ENCODE assay signal across 37 cellular contexts in the genomic region with DNA sequence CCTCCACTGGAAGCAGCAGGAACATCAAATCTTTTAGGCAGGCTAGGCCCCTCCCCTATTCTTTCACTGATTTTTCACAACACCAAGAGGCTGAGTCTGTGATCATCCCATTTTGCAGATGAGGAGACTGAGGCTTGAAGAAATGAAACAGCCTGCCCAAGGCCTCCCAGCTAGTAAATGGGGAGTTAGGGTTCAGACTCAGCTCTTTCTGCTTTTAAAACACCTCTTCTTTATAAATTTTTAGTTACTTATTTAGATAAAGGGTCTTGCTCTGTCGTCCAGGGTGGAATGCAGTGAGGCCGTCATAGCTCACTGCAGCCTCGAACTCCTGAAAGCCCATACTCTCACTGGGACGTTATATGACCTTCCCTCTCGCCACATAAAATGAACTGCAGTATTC.
A peak's percentile ranks its signal among the peaks of the same experiment; 100 is the strongest.
DNase-seq lines count a peak whose midpoint lies in the region; ATAC-seq, FAIRE-seq and TF ChIP-seq lines count a peak whose summit lies in the region.
"Had no signal": no experiment of that assay in that cellular context is flagged by ENCODE, and none has a peak within 500 bp of the region (broad histone marks: within the 10 kb centered on the region; RNA-seq: fewer than 3 reads in every experiment).

No MANE protein-coding gene starts in this region.

- H3K4me3 Mint-ChIP-seq in nephron progenitor cell = no peak overlapping the region
- H3K4me3 Mint-ChIP-seq in activated T-helper 1 cell treated with anti-CD3 and anti-CD28 coated beads, Interleukin-12 subunit alpha, Interleukin-12 subunit beta, Interleukin-2, Interleukin-4 antibody, amounts not matched to agents 30 ng/mL and 10 ng/mL and 1 ng/mL, durations not matched to agents 14 hours and 24 hours and 36 hours = no peak overlapping the region
- H3K4me3 Mint-ChIP-seq: B cell; CD14-positive monocyte; CD4-positive, alpha-beta memory T cell; CD4-positive, alpha-beta T cell; CD4-positive, CD25-positive, alpha-beta regulatory T cell; CD8-positive, alpha-beta memory T cell; CD8-positive, alpha-beta T cell had no signal

- H3K4me1 ChIP-seq in HepG2 (ENCODE audit: insufficient read depth, low read length) (peaks cover 20% of the 10 kb centered on the region), right lobe of liver (peaks cover 0 to 5% (median 2%) of the 10 kb centered on the region in 4 donors), SJCRH30 (peaks cover 41% of the 10 kb centered on the region), K562 (replicated peaks in 1 of 2; ENCODE audit: control insufficient read depth in 2 of 2, insufficient read depth in 2 of 2, low read length in 2 of 2) (peaks cover 31 to 37% of the 10 kb centered on the region in 2 experiments)
- H3K4me1 ChIP-seq: Caco-2 had no signal

- H2AFZ ChIP-seq in HepG2 (ENCODE audit: low read length) = no peak overlapping the region
- H2AFZ ChIP-seq in K562 (ENCODE audit: low read depth, low read length) = no peak overlapping the region

- H3K36me3 ChIP-seq in HepG2 (replicated peaks in 1 of 2; ENCODE audit: control insufficient read depth in 1 of 2, insufficient read depth in 2 of 2, low read length in 2 of 2) (no peaks in the 10 kb centered on the region), right lobe of liver (no peaks in the 10 kb centered on the region), SJCRH30 (peaks cover 6% of the 10 kb centered on the region), K562 (ENCODE audit: control insufficient read depth, insufficient read depth, low read length) (no peaks in the 10 kb centered on the region), MG63 (no peaks in the 10 kb centered on the region)
- H3K36me3 ChIP-seq: BE2C; BLaER1; BLaER1 treated with 17β-estradiol and CSF1 and Interleukin-3, amounts not matched to agents 10 nM and 100 nM had no signal

- no peaks in the 10 kb centered on the region for H3K9me1 ChIP-seq in K562 (ENCODE audit: control insufficient read depth, insufficient read depth, low read length)

- H3K9ac ChIP-seq in HepG2 (ENCODE audit: insufficient read depth, low read depth, low read length) (no peak overlapping the region), K562 (ENCODE audit: insufficient read depth in 1 of 2, low read depth in 2 of 2, low read length in 2 of 2) (no peak overlapping the region)
- H3K9ac ChIP-seq: BLaER1; BLaER1 treated with 17β-estradiol and CSF1 and Interleukin-3, amounts not matched to agents 10 nM and 100 nM had no signal

- no peak for TF ChIP-seq RAD21 in HepG2 (CRISPR knock-in tag; IDR thresholded peaks at IDR 0.05)
- TF ChIP-seq RAD21 in K562 (CRISPR knock-in tag; conservative IDR thresholded peaks at IDR 0.05 in 1 of 2, IDR thresholded peaks at IDR 0.05 in 1 of 2) = no peak

- no peak for ATAC-seq in HepG2
- no peak for ATAC-seq in right lobe of liver
- ATAC-seq in K562 = no peak
- ATAC-seq: A549; CD8-positive, alpha-beta T cell had no signal

- FAIRE-seq in HepG2 (lab: Jason Lieb, UNC) (no peak), K562 (lab: Jason Lieb, UNC) (no peak)
- FAIRE-seq: A204.1, A549, D721Med had no signal

- H3K79me2 ChIP-seq in HepG2 (ENCODE audit: insufficient read depth, low read length) (no peaks in the 10 kb centered on the region), K562 (ENCODE audit: control insufficient read depth, insufficient read depth, low read length) (no peaks in the 10 kb centered on the region)

- peaks cover 38% of the 10 kb centered on the region for H3K4me1 Mint-ChIP-seq in nephron progenitor cell
- H3K4me1 Mint-ChIP-seq in activated T-helper 1 cell treated with anti-CD3 and anti-CD28 coated beads, Interleukin-12 subunit alpha, Interleukin-12 subunit beta, Interleukin-2, Interleukin-4 antibody, amounts not matched to agents 30 ng/mL and 10 ng/mL and 1 ng/mL, durations not matched to agents 14 hours and 24 hours and 36 hours (ENCODE audit: low read depth) = peaks cover 14% of the 10 kb centered on the region
- H3K4me1 Mint-ChIP-seq: B cell had no signal

- TF ChIP-seq CTCF in HepG2 (CRISPR knock-in tag; IDR thresholded peaks at IDR 0.05) (no peak), right lobe of liver (IDR thresholded peaks at IDR 0.05) (no peak), K562 (IDR thresholded peaks at IDR 0.05 in 2 of 3, conservative IDR thresholded peaks at IDR 0.05 in 1 of 3; ENCODE audit: insufficient read depth in 2 of 3, low read depth in 1 of 3, low read length in 3 of 3) (no peak), nephron progenitor cell (IDR thresholded peaks at IDR 0.05) (no peak), GM10266 (IDR thresholded peaks at IDR 0.05; ENCODE audit: control insufficient read depth, insufficient read depth, low read depth, missing control alignments) (no peak)

- no peaks in the 10 kb centered on the region for H3K27me3 ChIP-seq in HepG2 (ENCODE audit: control insufficient read depth in 1 of 2, insufficient read depth in 2 of 2, low read length in 2 of 2)
- no peaks in the 10 kb centered on the region for H3K27me3 ChIP-seq in right lobe of liver
- H3K27me3 ChIP-seq in SJCRH30 = no peaks in the 10 kb centered on the region
- H3K27me3 ChIP-seq in K562 (ENCODE audit: control insufficient read depth in 2 of 2, insufficient read depth in 2 of 2, low read length in 2 of 2) = no peaks in the 10 kb centered on the region
- H3K27me3 ChIP-seq in MG63 = no peaks in the 10 kb centered on the region
- H3K27me3 ChIP-seq: BE2C; BLaER1; BLaER1 treated with 17β-estradiol and CSF1 and Interleukin-3, amounts not matched to agents 10 nM and 100 nM had no signal

- intact Hi-C loops in HepG2 (cut with micrococcal nuclease; ENCODE audit: unreplicated experiment) = no loop called here
- intact Hi-C loops in right lobe of liver (cut with DNase I) = no loop called here
- intact Hi-C loops in K562 (cut with micrococcal nuclease) = no loop called here
- intact Hi-C loops in activated T-helper 1 cell treated with anti-CD3 and anti-CD28 coated beads, Interleukin-12 subunit alpha, Interleukin-12 subunit beta, Interleukin-2, Interleukin-4 antibody, amounts not matched to agents 30 ng/mL and 10 ng/mL and 1 ng/mL, durations not matched to agents 14 hours and 24 hours and 36 hours (cut with micrococcal nuclease) = no loop called here

- H3K9me3 ChIP-seq in HepG2 (ENCODE audit: low read length) (no peaks in the 10 kb centered on the region), right lobe of liver (no peaks in the 10 kb centered on the region), SJCRH30 (replicated peaks) (no peaks in the 10 kb centered on the region), K562 (replicated peaks; ENCODE audit: control insufficient read depth, insufficient read depth, low read depth, low read length) (no peaks in the 10 kb centered on the region), MG63 (no peaks in the 10 kb centered on the region)
- H3K9me3 ChIP-seq: A549; BE2C; BLaER1; BLaER1 treated with 17β-estradiol and CSF1 and Interleukin-3, amounts not matched to agents 10 nM and 100 nM; Caco-2 had no signal

- TF ChIP-seq EP300 in HepG2 (IDR thresholded peaks at IDR 0.05; ENCODE audit: low read depth in 2 of 2, low read length in 2 of 2) (no peak), HepG2 (CRISPR knock-in tag; IDR thresholded peaks at IDR 0.05; ENCODE audit: borderline replicate concordance) (no peak), K562 (IDR thresholded peaks at IDR 0.05; ENCODE audit: low read length) (no peak)

- WGBS in HepG2 (ENCODE audit: low lambda C conversion rate) = 76% methylated on average over 5 of the region's 5 CpGs
- WGBS in right lobe of liver (ENCODE audit: insufficient coverage, low coverage, low lambda C conversion rate, missing lambda C conversion rate) = 91% methylated on average over 5 of the region's 5 CpGs
- 94% methylated on average over 5 of the region's 5 CpGs for WGBS in K562 (ENCODE audit: insufficient coverage, low coverage, missing lambda C conversion rate)

- no peaks in the 10 kb centered on the region for H3K9me3 Mint-ChIP-seq in nephron progenitor cell
- H3K9me3 Mint-ChIP-seq in activated T-helper 1 cell treated with anti-CD3 and anti-CD28 coated beads, Interleukin-12 subunit alpha, Interleukin-12 subunit beta, Interleukin-2, Interleukin-4 antibody, amounts not matched to agents 30 ng/mL and 10 ng/mL and 1 ng/mL, durations not matched to agents 14 hours and 24 hours and 36 hours = no peaks in the 10 kb centered on the region
- H3K9me3 Mint-ChIP-seq: CD14-positive monocyte; CD4-positive, alpha-beta memory T cell; CD4-positive, alpha-beta T cell; CD4-positive, CD25-positive, alpha-beta regulatory T cell; CD8-positive, alpha-beta memory T cell; CD8-positive, alpha-beta T cell had no signal

- no peak overlapping the region for H3K4me3 ChIP-seq in HepG2 (replicated peaks in 1 of 3; ENCODE audit: insufficient read depth in 1 of 3, low read depth in 2 of 3, low read length in 3 of 3)
- H3K4me3 ChIP-seq in right lobe of liver = no peak overlapping the region
- no peak overlapping the region for H3K4me3 ChIP-seq in SJCRH30
- no peak overlapping the region for H3K4me3 ChIP-seq in K562
- no peak overlapping the region for H3K4me3 ChIP-seq in MG63
- H3K4me3 ChIP-seq: A549; BLaER1; BLaER1 treated with 17β-estradiol and CSF1 and Interleukin-3, amounts not matched to agents 10 nM and 100 nM had no signal

- BruUV-seq in HepG2 (replicated peaks; lab: Mats Ljungman, UMichigan) = no TSS peak
- no TSS peak for BruUV-seq in K562 (replicated peaks; lab: Mats Ljungman, UMichigan)

- H3K27me3 Mint-ChIP-seq in nephron progenitor cell (ENCODE audit: low read depth, poor library complexity) = peaks cover 8% of the 10 kb centered on the region
- H3K27me3 Mint-ChIP-seq in activated T-helper 1 cell treated with anti-CD3 and anti-CD28 coated beads, Interleukin-12 subunit alpha, Interleukin-12 subunit beta, Interleukin-2, Interleukin-4 antibody, amounts not matched to agents 30 ng/mL and 10 ng/mL and 1 ng/mL, durations not matched to agents 14 hours and 24 hours and 36 hours (ENCODE audit: insufficient read depth) = no peaks in the 10 kb centered on the region
- H3K27me3 Mint-ChIP-seq: B cell; CD4-positive, alpha-beta memory T cell; CD4-positive, alpha-beta T cell; CD4-positive, CD25-positive, alpha-beta regulatory T cell had no signal

- POLR2A ChIA-PET in HepG2 (lab: Yijun Ruan, JAX) = no interaction called here
- POLR2A ChIA-PET in K562 (lab: Yijun Ruan, JAX) = interaction anchor here (0.6 kb wide), 1 partner anchor 19 kb away, joined by 3 read pairs; no protein-coding TSS in a partner anchor

- H3K27ac Mint-ChIP-seq in nephron progenitor cell = peak overlapping the region; percentile 59
- no peak overlapping the region for H3K27ac Mint-ChIP-seq in activated T-helper 1 cell treated with anti-CD3 and anti-CD28 coated beads, Interleukin-12 subunit alpha, Interleukin-12 subunit beta, Interleukin-2, Interleukin-4 antibody, amounts not matched to agents 30 ng/mL and 10 ng/mL and 1 ng/mL, durations not matched to agents 14 hours and 24 hours and 36 hours
- H3K27ac Mint-ChIP-seq: B cell; CD14-positive monocyte; CD4-positive, alpha-beta memory T cell; CD4-positive, alpha-beta T cell; CD4-positive, CD25-positive, alpha-beta regulatory T cell; CD8-positive, alpha-beta T cell had no signal

- CTCF ChIA-PET in HepG2 (lab: Yijun Ruan, JAX; ENCODE audit: low intra/inter-chr PET ratio, low total read pairs) (no interaction called here), K562 (lab: Yijun Ruan, JAX; ENCODE audit: low intra/inter-chr PET ratio) (no interaction called here)

- no peak overlapping the region for H3K4me2 ChIP-seq in HepG2 (ENCODE audit: low read depth, low read length)
- no peak overlapping the region for H3K4me2 ChIP-seq in K562 (ENCODE audit: insufficient read depth, low read length)
- H3K4me2 ChIP-seq: A549, BLaER1 had no signal

- in situ Hi-C loops in HepG2 (cut with HindIII; ENCODE audit: extremely low pct_ligation_motif_present, low pct_unique_long_range_greater_than_20kb) (no loop called here), K562 (cut with MboI) (no loop called here)

- H3K36me3 Mint-ChIP-seq in nephron progenitor cell (ENCODE audit: low read depth) = peaks cover 37% of the 10 kb centered on the region
- H3K36me3 Mint-ChIP-seq in activated T-helper 1 cell treated with anti-CD3 and anti-CD28 coated beads, Interleukin-12 subunit alpha, Interleukin-12 subunit beta, Interleukin-2, Interleukin-4 antibody, amounts not matched to agents 30 ng/mL and 10 ng/mL and 1 ng/mL, durations not matched to agents 14 hours and 24 hours and 36 hours (ENCODE audit: low read depth) = peaks cover 5% of the 10 kb centered on the region
- H3K36me3 Mint-ChIP-seq: CD14-positive monocyte; CD4-positive, alpha-beta memory T cell; CD4-positive, CD25-positive, alpha-beta regulatory T cell; CD8-positive, alpha-beta memory T cell; CD8-positive, alpha-beta T cell had no signal

- TF ChIP-seq POLR2A in HepG2 (IDR thresholded peaks at IDR 0.05; ENCODE audit: insufficient read depth in 1 of 2, low read depth in 2 of 2, low read length in 2 of 2) (no peak), right lobe of liver (IDR thresholded peaks at IDR 0.05) (no peak), K562 (conservative IDR thresholded peaks at IDR 0.05) (no peak)

- H4K20me1 ChIP-seq in HepG2 (ENCODE audit: insufficient read depth, low read length) = no peaks in the 10 kb centered on the region
- no peaks in the 10 kb centered on the region for H4K20me1 ChIP-seq in K562 (replicated peaks; ENCODE audit: control insufficient read depth, insufficient read depth, low read length)
- H4K20me1 ChIP-seq: BLaER1; BLaER1 treated with 17β-estradiol and CSF1 and Interleukin-3, amounts not matched to agents 10 nM and 100 nM had no signal

- DNase-seq in HepG2 (ENCODE audit: low spot score) (no peak), right lobe of liver (no peak), SJCRH30 (no peak), K562 (ENCODE audit: extremely low read depth in 1 of 4, low spot score in 3 of 4) (peak in 2 of 4 experiments; percentile 38 to 41), nephron progenitor cell (no peak), MG63 (no peak), GM10266 (ENCODE audit: extremely low spot score) (no peak)
- no peak for DNase-seq in activated T-helper 1 cell treated with anti-CD3 and anti-CD28 coated beads, Interleukin-12 subunit alpha, Interleukin-12 subunit beta, Interleukin-2, Interleukin-4 antibody, amounts not matched to agents 30 ng/mL and 10 ng/mL and 1 ng/mL, durations not matched to agents 14 hours and 24 hours and 36 hours (ENCODE audit: low spot score)
- DNase-seq: 8988T; ACHN; AML-193; BE2C; C1 segment of cervical spinal cord; Caco-2; Calu3; CD4-positive, alpha-beta memory T cell; CD4-positive, alpha-beta T cell; CD4-positive, CD25-positive, alpha-beta regulatory T cell; CD8-positive, alpha-beta memory T cell; CD8-positive, alpha-beta T cell; COR-L47; DMS 273 treated with DMSO at 0.1 percent for 48 hours; DMS153; DMS53; DMS79; DMS79 treated with DMSO at 0.1 percent for 48 hours; DND-41; EL had no signal

- no peak overlapping the region for H3K27ac ChIP-seq in HepG2 (ENCODE audit: extremely low read length, insufficient read depth, low read length)
- H3K27ac ChIP-seq in right lobe of liver = no peak overlapping the region
- peak overlapping the region; percentile 97; the same call in 1 of the 2 replicates for H3K27ac ChIP-seq in SJCRH30
- no peak overlapping the region for H3K27ac ChIP-seq in K562 (ENCODE audit: extremely low read depth, low read depth, low read length)
- H3K27ac ChIP-seq: 22Rv1; BLaER1; BLaER1 treated with 17β-estradiol and CSF1 and Interleukin-3, amounts not matched to agents 10 nM and 100 nM; C4-2B had no signal
